ENCODE assay signal across 2 cellular contexts in the genomic region with DNA sequence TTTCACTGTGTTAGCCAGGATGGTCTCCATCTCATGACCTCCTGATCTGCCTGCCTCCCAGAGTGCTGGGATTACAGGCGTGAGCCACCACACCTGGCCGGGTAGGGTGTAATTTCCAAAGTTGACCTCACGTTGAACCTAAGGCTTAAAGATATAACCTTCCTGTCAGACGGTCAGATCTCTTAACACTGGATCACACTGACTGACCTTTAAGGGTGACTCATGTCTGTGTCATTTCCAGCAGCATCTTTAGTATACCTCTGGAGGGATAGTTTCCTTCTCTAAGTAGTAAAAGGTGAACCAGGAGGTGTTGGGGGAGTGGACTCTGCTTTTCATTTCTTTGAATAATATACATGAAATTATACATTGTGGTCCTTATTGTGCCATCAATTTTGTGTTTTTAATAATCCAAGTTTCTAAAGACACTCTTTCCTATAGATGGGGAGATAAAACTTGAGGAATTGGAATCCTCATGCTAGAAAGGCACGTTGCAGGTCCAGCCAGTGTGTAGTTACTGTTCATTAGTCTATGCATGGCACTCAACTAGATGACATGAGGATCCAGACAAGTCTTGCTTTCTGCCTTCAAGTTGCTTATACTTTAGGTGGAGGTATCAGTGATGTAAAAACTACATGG.
TF ChIP-seq lines count a peak whose summit lies in the region.

No MANE protein-coding gene starts in this region.

TF ChIP-seq in HCT116, 20 proteins besides CTCF, POLR2A, EP300 and RAD21:
- TF ChIP-seq FOSL1 (IDR thresholded peaks at IDR 0.05; ENCODE audit: low read depth) (peak; percentile 96), EGR1 (IDR thresholded peaks at IDR 0.05; ENCODE audit: low read depth) (no peak), SP1 (IDR thresholded peaks at IDR 0.05; ENCODE audit: low read depth) (peak; percentile 91), ELF1 (IDR thresholded peaks at IDR 0.05; ENCODE audit: borderline replicate concordance, low read depth) (no peak), TCF7L2 (IDR thresholded peaks at IDR 0.05; ENCODE audit: borderline replicate concordance, extremely low read depth, insufficient read depth, insufficient read length) (peak; percentile 45), YY1 (IDR thresholded peaks at IDR 0.05; ENCODE audit: extremely low read depth, insufficient replicate concordance, low read depth, low read length) (no peak), ATF3 (IDR thresholded peaks at IDR 0.05) (no peak), SIN3A (IDR thresholded peaks at IDR 0.05; ENCODE audit: low read depth) (peak; percentile 58; the same call in 1 of the 2 replicates), JUND (IDR thresholded peaks at IDR 0.05) (peak; percentile 92), EZH2 (IDR thresholded peaks at IDR 0.05) (no peak), CBX3 (IDR thresholded peaks at IDR 0.05; ENCODE audit: low read depth) (peak; percentile 91), ZBTB33 (IDR thresholded peaks at IDR 0.05; ENCODE audit: extremely low read depth, insufficient replicate concordance, low read length) (no peak), SRF (IDR thresholded peaks at IDR 0.05; ENCODE audit: low read depth) (peak; percentile 72), ZNF274 (IDR thresholded peaks at IDR 0.05; ENCODE audit: low read depth, low read length) (no peak), EZH2phosphoT487 (IDR thresholded peaks at IDR 0.05; ENCODE audit: borderline replicate concordance) (no peak), CEBPB (IDR thresholded peaks at IDR 0.05; ENCODE audit: low read depth) (peak; percentile 31; the same call in 1 of the 2 replicates), POLR2AphosphoS5 (IDR thresholded peaks at IDR 0.05; ENCODE audit: low read depth, low read length) (peak; percentile 42; the same call in 1 of the 2 replicates), ZFX (IDR thresholded peaks at IDR 0.05) (no peak)
- TF ChIP-seq, protein P1, sequence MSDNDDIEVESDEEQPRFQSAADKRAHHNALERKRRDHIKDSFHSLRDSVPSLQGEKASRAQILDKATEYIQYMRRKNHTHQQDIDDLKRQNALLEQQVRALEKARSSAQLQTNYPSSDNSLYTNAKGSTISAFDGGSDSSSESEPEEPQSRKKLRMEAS (IDR thresholded peaks at IDR 0.05), result peak; percentile 39; the same call in 1 of the 2 replicates
- TF ChIP-seq, protein P2, sequence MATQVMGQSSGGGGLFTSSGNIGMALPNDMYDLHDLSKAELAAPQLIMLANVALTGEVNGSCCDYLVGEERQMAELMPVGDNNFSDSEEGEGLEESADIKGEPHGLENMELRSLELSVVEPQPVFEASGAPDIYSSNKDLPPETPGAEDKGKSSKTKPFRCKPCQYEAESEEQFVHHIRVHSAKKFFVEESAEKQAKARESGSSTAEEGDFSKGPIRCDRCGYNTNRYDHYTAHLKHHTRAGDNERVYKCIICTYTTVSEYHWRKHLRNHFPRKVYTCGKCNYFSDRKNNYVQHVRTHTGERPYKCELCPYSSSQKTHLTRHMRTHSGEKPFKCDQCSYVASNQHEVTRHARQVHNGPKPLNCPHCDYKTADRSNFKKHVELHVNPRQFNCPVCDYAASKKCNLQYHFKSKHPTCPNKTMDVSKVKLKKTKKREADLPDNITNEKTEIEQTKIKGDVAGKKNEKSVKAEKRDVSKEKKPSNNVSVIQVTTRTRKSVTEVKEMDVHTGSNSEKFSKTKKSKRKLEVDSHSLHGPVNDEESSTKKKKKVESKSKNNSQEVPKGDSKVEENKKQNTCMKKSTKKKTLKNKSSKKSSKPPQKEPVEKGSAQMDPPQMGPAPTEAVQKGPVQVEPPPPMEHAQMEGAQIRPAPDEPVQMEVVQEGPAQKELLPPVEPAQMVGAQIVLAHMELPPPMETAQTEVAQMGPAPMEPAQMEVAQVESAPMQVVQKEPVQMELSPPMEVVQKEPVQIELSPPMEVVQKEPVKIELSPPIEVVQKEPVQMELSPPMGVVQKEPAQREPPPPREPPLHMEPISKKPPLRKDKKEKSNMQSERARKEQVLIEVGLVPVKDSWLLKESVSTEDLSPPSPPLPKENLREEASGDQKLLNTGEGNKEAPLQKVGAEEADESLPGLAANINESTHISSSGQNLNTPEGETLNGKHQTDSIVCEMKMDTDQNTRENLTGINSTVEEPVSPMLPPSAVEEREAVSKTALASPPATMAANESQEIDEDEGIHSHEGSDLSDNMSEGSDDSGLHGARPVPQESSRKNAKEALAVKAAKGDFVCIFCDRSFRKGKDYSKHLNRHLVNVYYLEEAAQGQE (IDR thresholded peaks at IDR 0.05; ENCODE audit: low read depth), result no peak

TF ChIP-seq in SK-N-SH, 30 proteins besides CTCF, POLR2A, EP300 and RAD21:
- TF ChIP-seq NFIC (IDR thresholded peaks at IDR 0.05; ENCODE audit: borderline replicate concordance) (no peak), RXRA (IDR thresholded peaks at IDR 0.05; ENCODE audit: borderline replicate concordance, low read depth) (peak; percentile 98), SIN3A (IDR thresholded peaks at IDR 0.05; ENCODE audit: borderline replicate concordance, low read depth, low read length) (no peak), TCF12 (IDR thresholded peaks at IDR 0.05) (peak; percentile 55), PBX3 (IDR thresholded peaks at IDR 0.05) (peak; percentile 55; the same call in 1 of the 2 replicates), FOSL2 (IDR thresholded peaks at IDR 0.05; ENCODE audit: borderline replicate concordance, low read depth) (peak; percentile 82), JUND (IDR thresholded peaks at IDR 0.05) (peak; percentile 81)
